ENCODE assay signal across 28 cellular contexts in genomic region chr10:71715860-71716259, GRCh38. TPM values are rescaled to one million over a fixed set of nuclear protein-coding genes. Genes with fewer than 3 reads are reported as not detected.
DNase-seq lines count a peak whose midpoint lies in the region; ATAC-seq lines count a peak whose summit lies in the region.
"Had no signal": no experiment of that assay in that cellular context is flagged by ENCODE, and none has a peak within 500 bp of the region (broad histone marks: within the 10 kb centered on the region; RNA-seq: fewer than 3 reads in every experiment).

No MANE protein-coding gene starts in this region.

- no peak overlapping the region for H3K4me3 ChIP-seq in CD8-positive, alpha-beta memory T cell (ENCODE audit: low read length)
- H3K4me3 ChIP-seq: HAP-1, hepatocyte had no signal

- no peaks in the 10 kb centered on the region for H3K36me3 ChIP-seq in CD8-positive, alpha-beta memory T cell (ENCODE audit: insufficient read depth, low read length)
- H3K36me3 ChIP-seq: HAP-1, left lung had no signal

- no peak for DNase-seq in activated T-cell treated with anti-CD3 and anti-CD28 coated beads, Interleukin-2, amount 50 U/mL, for 4 hours
- DNase-seq in activated T-cell treated with anti-CD3 and anti-CD28 coated beads, Interleukin-2, amount 50 U/mL, for 1 hour: no peak
- DNase-seq in CD8-positive, alpha-beta memory T cell: no peak
- DNase-seq in stimulated activated effector memory CD8-positive, alpha-beta T cell treated with anti-CD3 and anti-CD28 coated beads, Interleukin-12 subunit alpha, Interleukin-12 subunit beta, amount 100 ng/mL, for 72 hours (ENCODE audit: low spot score in 2 of 2): no peak
- no peak for DNase-seq in NK-92 treated with Interleukin-12 subunit alpha and Interleukin-12 subunit beta, amount 100 ng/mL, for 24 hours (lab: John Stamatoyannopoulos, UW)
- DNase-seq: activated B cell treated with CpG ODN at 0.5 μM for 24 hours; activated CD8-positive, alpha-beta memory T cell treated with anti-CD3 and anti-CD28 coated beads, Interleukin-2, amount 10 ng/mL, durations not matched to agents 7 days and 5 days; activated effector memory CD4-positive, alpha-beta T cell treated with anti-CD3 and anti-CD28 coated beads, Interleukin-2, amount 50 U/mL, for 16 hours; DMS 273 treated with DMSO at 0.1 percent for 48 hours; effector CD8-positive, alpha-beta T cell; foreskin melanocyte; immature natural killer cell; NCI-H1092 treated with DMSO at 0.1 percent for 48 hours; NCI-H2029; NCI-H226; NCI-H774; stimulated activated CD4-positive, alpha-beta T cell treated with anti-CD3 and anti-CD28 coated beads, Interleukin-4, amount 100 ng/mL, for 4 hours had no signal

- no peaks in the 10 kb centered on the region for H3K36me3 Mint-ChIP-seq in activated T-cell treated with anti-CD3 and anti-CD28 coated beads, Interleukin-2, amount 50 U/mL, for 4 hours (ENCODE audit: insufficient read depth)
- H3K36me3 Mint-ChIP-seq in CD8-positive, alpha-beta memory T cell: no peaks in the 10 kb centered on the region
- peaks cover 22% of the 10 kb centered on the region for H3K36me3 Mint-ChIP-seq in dendritic cell treated with granulocyte-macrophage colony-stimulating factor and Interleukin-4, amounts not matched to agents 40 ng/mL and 50 ng/mL, for 4 days (ENCODE audit: low read depth)
- no peaks in the 10 kb centered on the region for H3K36me3 Mint-ChIP-seq in stimulated activated effector memory CD8-positive, alpha-beta T cell treated with anti-CD3 and anti-CD28 coated beads, Interleukin-12 subunit alpha, Interleukin-12 subunit beta, amount 100 ng/mL, for 72 hours
- H3K36me3 Mint-ChIP-seq: activated CD8-positive, alpha-beta memory T cell treated with anti-CD3 and anti-CD28 coated beads, Interleukin-2, amount 10 ng/mL, durations not matched to agents 7 days and 5 days; immature natural killer cell had no signal

- POLR2A ChIA-PET in CD8-positive, alpha-beta memory T cell (lab: Charles Lee): interaction anchor here (0.6 kb wide), 1 partner anchor 381 kb away, joined by 4 read pairs; no protein-coding TSS in a partner anchor

- H3K9me3 ChIP-seq in CD8-positive, alpha-beta memory T cell (ENCODE audit: low read length): no peaks in the 10 kb centered on the region
- H3K9me3 ChIP-seq: HAP-1, left lung had no signal

- no peak overlapping the region for H3K27ac ChIP-seq in CD8-positive, alpha-beta memory T cell (ENCODE audit: low read depth, low read length)
- H3K27ac ChIP-seq: hepatocyte had no signal

- CTCF ChIA-PET in CD8-positive, alpha-beta memory T cell (lab: Charles Lee): interaction anchor here (1.0 to 6.1 kb wide), 7 partner anchors 8 to 96 kb away, joined by 4 to 47 read pairs (median 13); partner anchors contain the start of gene VSIR

- intact Hi-C loops in dendritic cell treated with granulocyte-macrophage colony-stimulating factor and Interleukin-4, amounts not matched to agents 40 ng/mL and 50 ng/mL, for 4 days (cut with micrococcal nuclease): no loop called here

- H3K4me1 ChIP-seq in CD8-positive, alpha-beta memory T cell (ENCODE audit: insufficient read depth, low read length): peaks cover 55% of the 10 kb centered on the region
- H3K4me1 ChIP-seq: HAP-1 had no signal

- H3K4me3 Mint-ChIP-seq in activated T-cell treated with anti-CD3 and anti-CD28 coated beads, Interleukin-2, amount 50 U/mL, for 4 hours: peak overlapping the region; percentile 16
- H3K4me3 Mint-ChIP-seq in CD8-positive, alpha-beta memory T cell: peak overlapping the region in 6 of 7 donors; percentile 2 to 89 (median 70)
- H3K4me3 Mint-ChIP-seq in dendritic cell treated with granulocyte-macrophage colony-stimulating factor and Interleukin-4, amounts not matched to agents 40 ng/mL and 50 ng/mL, for 4 days: no peak overlapping the region
- H3K4me3 Mint-ChIP-seq in stimulated activated effector memory CD8-positive, alpha-beta T cell treated with anti-CD3 and anti-CD28 coated beads, Interleukin-12 subunit alpha, Interleukin-12 subunit beta, amount 100 ng/mL, for 72 hours: peak overlapping the region; percentile 79
- H3K4me3 Mint-ChIP-seq: activated B cell treated with CpG ODN at 0.5 μM for 24 hours; activated CD8-positive, alpha-beta memory T cell treated with anti-CD3 and anti-CD28 coated beads, Interleukin-2, amount 10 ng/mL, durations not matched to agents 7 days and 5 days; immature natural killer cell had no signal

- peak overlapping the region; percentile 36 to 99 (median 84) for H3K27ac Mint-ChIP-seq in CD8-positive, alpha-beta memory T cell
- H3K27ac Mint-ChIP-seq in dendritic cell treated with granulocyte-macrophage colony-stimulating factor and Interleukin-4, amounts not matched to agents 40 ng/mL and 50 ng/mL, for 4 days: peak overlapping the region; percentile 92
- H3K27ac Mint-ChIP-seq in stimulated activated effector memory CD8-positive, alpha-beta T cell treated with anti-CD3 and anti-CD28 coated beads, Interleukin-12 subunit alpha, Interleukin-12 subunit beta, amount 100 ng/mL, for 72 hours: peak overlapping the region; percentile 100
- H3K27ac Mint-ChIP-seq: activated B cell treated with CpG ODN at 0.5 μM for 24 hours; activated CD8-positive, alpha-beta memory T cell treated with anti-CD3 and anti-CD28 coated beads, Interleukin-2, amount 10 ng/mL, durations not matched to agents 7 days and 5 days had no signal

- no peaks in the 10 kb centered on the region for H3K9me3 Mint-ChIP-seq in activated T-cell treated with anti-CD3 and anti-CD28 coated beads, Interleukin-2, amount 50 U/mL, for 4 hours
- H3K9me3 Mint-ChIP-seq in CD8-positive, alpha-beta memory T cell: no peaks in the 10 kb centered on the region
- no peaks in the 10 kb centered on the region for H3K9me3 Mint-ChIP-seq in dendritic cell treated with granulocyte-macrophage colony-stimulating factor and Interleukin-4, amounts not matched to agents 40 ng/mL and 50 ng/mL, for 4 days
- no peaks in the 10 kb centered on the region for H3K9me3 Mint-ChIP-seq in stimulated activated effector memory CD8-positive, alpha-beta T cell treated with anti-CD3 and anti-CD28 coated beads, Interleukin-12 subunit alpha, Interleukin-12 subunit beta, amount 100 ng/mL, for 72 hours
- H3K9me3 Mint-ChIP-seq: activated B cell treated with CpG ODN at 0.5 μM for 24 hours, immature natural killer cell had no signal

- no peak for ATAC-seq in activated T-cell treated with anti-CD3 and anti-CD28 coated beads, Interleukin-2, amount 50 U/mL, for 4 hours
- no peak for ATAC-seq in stimulated activated effector memory CD8-positive, alpha-beta T cell treated with anti-CD3 and anti-CD28 coated beads, Interleukin-12 subunit alpha, Interleukin-12 subunit beta, amount 100 ng/mL, for 72 hours
- no peak for ATAC-seq in HG02852 (IDR thresholded peaks at IDR 0.05; ENCODE audit: unreplicated experiment)
- no peak for ATAC-seq in GM21619 (IDR thresholded peaks at IDR 0.05; ENCODE audit: unreplicated experiment)
- ATAC-seq: activated CD8-positive, alpha-beta memory T cell treated with anti-CD3 and anti-CD28 coated beads, Interleukin-2, amount 10 ng/mL, durations not matched to agents 7 days and 5 days; esophagus mucosa; left lung; Right ventricle myocardium inferior had no signal

- no peaks in the 10 kb centered on the region for H3K27me3 Mint-ChIP-seq in activated T-cell treated with anti-CD3 and anti-CD28 coated beads, Interleukin-2, amount 50 U/mL, for 4 hours (ENCODE audit: low read depth)
- H3K27me3 Mint-ChIP-seq in CD8-positive, alpha-beta memory T cell: no peaks in the 10 kb centered on the region
- no peaks in the 10 kb centered on the region for H3K27me3 Mint-ChIP-seq in dendritic cell treated with granulocyte-macrophage colony-stimulating factor and Interleukin-4, amounts not matched to agents 40 ng/mL and 50 ng/mL, for 4 days
- H3K27me3 Mint-ChIP-seq: activated B cell treated with CpG ODN at 0.5 μM for 24 hours; activated CD8-positive, alpha-beta memory T cell treated with anti-CD3 and anti-CD28 coated beads, Interleukin-2, amount 10 ng/mL, durations not matched to agents 7 days and 5 days had no signal

- H3K4me1 Mint-ChIP-seq in activated T-cell treated with anti-CD3 and anti-CD28 coated beads, Interleukin-2, amount 50 U/mL, for 4 hours (ENCODE audit: low read depth): peaks cover 63% of the 10 kb centered on the region
- peaks cover 50 to 72% (median 52%) of the 10 kb centered on the region in 3 donors for H3K4me1 Mint-ChIP-seq in CD8-positive, alpha-beta memory T cell
- peaks cover 87% of the 10 kb centered on the region for H3K4me1 Mint-ChIP-seq in dendritic cell treated with granulocyte-macrophage colony-stimulating factor and Interleukin-4, amounts not matched to agents 40 ng/mL and 50 ng/mL, for 4 days (ENCODE audit: low read depth)
- peaks cover 50% of the 10 kb centered on the region for H3K4me1 Mint-ChIP-seq in stimulated activated effector memory CD8-positive, alpha-beta T cell treated with anti-CD3 and anti-CD28 coated beads, Interleukin-12 subunit alpha, Interleukin-12 subunit beta, amount 100 ng/mL, for 72 hours

- H3K27me3 ChIP-seq in CD8-positive, alpha-beta memory T cell (ENCODE audit: insufficient read depth, low read length, poor library complexity, severe bottlenecking): no peaks in the 10 kb centered on the region
- H3K27me3 ChIP-seq: hepatocyte, left lung had no signal

RNA-seq across cellular contexts. Expression of gene C10orf105, which starts 3.7 kb away (rescaled TPM):
- under 1 TPM; 0.05 to 0.28 (median 0.18) TPM for total RNA-seq in activated T-cell treated with anti-CD3 and anti-CD28 coated beads, Interleukin-2, amount 50 U/mL, for 4 hours
- total RNA-seq in CD8-positive, alpha-beta memory T cell: under 1 TPM; 0.04 to 0.11 TPM
- 0.23 TPM for polyA plus RNA-seq in CD8-positive, alpha-beta memory T cell
- total RNA-seq: A673, activated B cell treated with CpG ODN at 0.5 μM for 24 hours, esophagus mucosa, G401, hepatocyte had no signal
- polyA plus RNA-seq: aorta, hepatocyte had no signal

RNA-seq across cellular contexts. Expression of gene VSIR, which starts 57.5 kb away (rescaled TPM):
- total RNA-seq in activated T-cell treated with anti-CD3 and anti-CD28 coated beads, Interleukin-2, amount 50 U/mL, for 4 hours: 100 to 1,000 TPM; 238 to 274 (median 240) TPM
- 10 to 100 TPM; 59.6 to 61.4 TPM for total RNA-seq in CD8-positive, alpha-beta memory T cell
- 349 TPM for polyA plus RNA-seq in CD8-positive, alpha-beta memory T cell
- total RNA-seq: A673 had no signal
